23 cellular contexts compared by ENCODE assay signal in genomic region chr1:163544441-163544840, GRCh38.
"Had no signal": no experiment of that assay in that cellular context is flagged by ENCODE, and none has a peak within 500 bp of the region (broad histone marks: within the 10 kb centered on the region; RNA-seq: fewer than 3 reads in every experiment).

No MANE protein-coding gene starts in this region.

- H3K36me3 ChIP-seq: ascending aorta, heart left ventricle, neutrophil, transverse colon had no signal

- H3K9me3 ChIP-seq: ascending aorta, heart left ventricle, neutrophil, testis, transverse colon had no signal

- H3K4me3 ChIP-seq: ascending aorta, heart left ventricle, skin epidermis, testis, transverse colon had no signal

- H3K27ac ChIP-seq: ascending aorta, foreskin keratinocyte, heart left ventricle, neutrophil, skin epidermis, testis, transverse colon had no signal

- DNase-seq: activated CD4-positive, alpha-beta memory T cell treated with anti-CD3 and anti-CD28 coated beads, Interleukin-2, amount 10 ng/mL, durations not matched to agents 7 days and 5 days; activated CD4-positive, alpha-beta T cell treated with anti-CD3 and anti-CD28 coated beads for 1 hour; activated CD4-positive, alpha-beta T cell treated with anti-CD3 and anti-CD28 coated beads, Interleukin-2, amount 10 ng/mL, durations not matched to agents 7 days and 5 days; activated CD8-positive, alpha-beta memory T cell treated with anti-CD3 and anti-CD28 coated beads, Interleukin-2, amount 50 U/mL, for 48 hours; activated gamma-delta T cell; activated naive CD4-positive, alpha-beta T cell treated with anti-CD3 and anti-CD28 coated beads, Interleukin-2, amount 10 ng/mL, durations not matched to agents 7 days and 5 days; activated naive CD8-positive, alpha-beta T cell treated with anti-CD3 and anti-CD28 coated beads, Interleukin-2, amount 10 ng/mL, durations not matched to agents 7 days and 5 days; activated T-cell treated with anti-CD3 and anti-CD28 coated beads, Interleukin-2, amount 50 U/mL, for 24 hours; caudate nucleus; cortex of kidney; foreskin keratinocyte; heart left ventricle; hypothalamus; naive B cell; nephron progenitor cell; stimulated activated CD4-positive, alpha-beta T cell treated with anti-CD3 and anti-CD28 coated beads, Interleukin-12 subunit alpha, Interleukin-12 subunit beta, amount 100 ng/mL, for 4 hours; stimulated activated CD4-positive, alpha-beta T cell treated with anti-CD3 and anti-CD28 coated beads, Interleukin-4, amount 100 ng/mL, for 1 hour; stimulated activated naive CD8-positive, alpha-beta T cell treated with anti-CD3 and anti-CD28 coated beads, Interleukin-15, Interleukin-2, amounts not matched to agents 100 U/mL and 50 U/mL, for 24 hours; testis; transverse colon had no signal

- H3K27me3 ChIP-seq: ascending aorta, foreskin keratinocyte, heart left ventricle, neutrophil, testis, transverse colon had no signal
